Comparison of ENCODE assay signal across 12 cellular contexts in genomic region chr7:73893342-73894101, GRCh38. TPM values are rescaled to one million over a fixed set of nuclear protein-coding genes. Genes with fewer than 3 reads are reported as not detected.
DNase-seq lines count a peak whose midpoint lies in the region; ATAC-seq and TF ChIP-seq lines count a peak whose summit lies in the region.
"Had no signal": no experiment of that assay in that cellular context is flagged by ENCODE, and none has a peak within 500 bp of the region (broad histone marks: within the 10 kb centered on the region; RNA-seq: fewer than 3 reads in every experiment).

No MANE protein-coding gene starts in this region.

- H3K27ac ChIP-seq in fibroblast of lung (ENCODE audit: insufficient read depth, low read length), result peak overlapping the region; percentile 84
- peak overlapping the region; percentile 80 to 81 for H3K27ac ChIP-seq in uterus

- no peaks in the 10 kb centered on the region for H4K20me1 ChIP-seq in fibroblast of lung (ENCODE audit: control insufficient read depth, extremely low read depth, insufficient read depth, low read length)

- peaks cover 33% of the 10 kb centered on the region for H3K4me1 ChIP-seq in fibroblast of lung (ENCODE audit: control insufficient read depth, extremely low read depth, insufficient read depth, low read length)
- H3K4me1 ChIP-seq in uterus, result peaks cover 5 to 15% of the 10 kb centered on the region in 2 donors

- H3K36me3 ChIP-seq in fibroblast of lung (ENCODE audit: control insufficient read depth, insufficient read depth, low read length) (no peaks in the 10 kb centered on the region), uterus (no peaks in the 10 kb centered on the region)

- DNase-seq in Right ventricle myocardium inferior (ENCODE audit: missing footprints), result peak; percentile 89
- DNase-seq in cardiac septum (ENCODE audit: low spot score), result no peak
- DNase-seq in fibroblast of lung (ENCODE audit: low read depth in 2 of 2), result peak; percentile 61 to 62
- peak in 33 of 56 donors; percentile 5 to 65 (median 23) for DNase-seq in nucleus accumbens (lab: John Stamatoyannopoulos, UW)
- peak; percentile 65 to 75 for DNase-seq in uterus
- DNase-seq in SW480 (ENCODE audit: low spot score), result no peak
- DNase-seq: NCI-H1436; stimulated activated CD8-positive, alpha-beta memory T cell treated with anti-CD3 and anti-CD28 coated beads, Interleukin-4, amount 100 ng/mL, for 48 hours had no signal

- TF ChIP-seq CTCF in fibroblast of lung (conservative IDR thresholded peaks at IDR 0.05 in 1 of 2, IDR thresholded peaks at IDR 0.05 in 1 of 2; ENCODE audit: low read depth in 1 of 2, low read length in 2 of 2), result no peak
- no peak for TF ChIP-seq CTCF in uterus (IDR thresholded peaks at IDR 0.05)

- intact Hi-C loops in Right ventricle myocardium inferior (cut with DNase I), result loop anchor here (2.0 kb wide), 1 partner anchor 139 kb away; no protein-coding TSS in a partner anchor
- intact Hi-C loops in cardiac septum (cut with DNase I), result loop anchor here (2.0 kb wide), 1 partner anchor 139 kb away; no protein-coding TSS in a partner anchor
- intact Hi-C loops in uterus (cut with DNase I; ENCODE audit: low total_unique reads), result no loop called here

- H3K27me3 ChIP-seq in fibroblast of lung (ENCODE audit: control insufficient read depth, insufficient read depth, low read length), result no peaks in the 10 kb centered on the region
- H3K27me3 ChIP-seq in uterus, result no peaks in the 10 kb centered on the region

- H3K4me3 ChIP-seq in fibroblast of lung (replicated peaks in 1 of 4; ENCODE audit: control extremely low read depth in 1 of 4, insufficient read depth in 1 of 4, low read depth in 3 of 4, low read length in 4 of 4) (no peak overlapping the region), uterus (no peak overlapping the region)

- H3K9me3 ChIP-seq in fibroblast of lung (ENCODE audit: control insufficient read depth, insufficient read depth, low read depth, low read length) (no peaks in the 10 kb centered on the region), uterus (no peaks in the 10 kb centered on the region)

- no peak for TF ChIP-seq POLR2A in uterus (IDR thresholded peaks at IDR 0.05)

- H2AFZ ChIP-seq in fibroblast of lung (ENCODE audit: low read length), result no peak overlapping the region

- peak overlapping the region; percentile 38 for H3K4me2 ChIP-seq in fibroblast of lung (ENCODE audit: extremely low read depth, insufficient read depth, low read length)

- H3K9ac ChIP-seq in fibroblast of lung (ENCODE audit: insufficient read depth, low read length), result peak overlapping the region; percentile 42

- ATAC-seq in Right ventricle myocardium inferior (peak; percentile 61), GM18870 (IDR thresholded peaks at IDR 0.05; ENCODE audit: unreplicated experiment) (no peak), GM18858 (IDR thresholded peaks at IDR 0.05; ENCODE audit: unreplicated experiment) (no peak)
- ATAC-seq: left colon had no signal

- H3K79me2 ChIP-seq in fibroblast of lung (ENCODE audit: control insufficient read depth, insufficient read depth, low read length), result no peaks in the 10 kb centered on the region

RNA-seq across cellular contexts. Expression of gene TMEM270, which starts 32.6 kb away (rescaled TPM):
- total RNA-seq in Right ventricle myocardium inferior (not detected), cardiac septum (not detected), fibroblast of lung (not detected in 2 replicates), uterus (1 to 10 TPM in 1 of 4 donors, not detected in 3; 1.1 TPM)
- not detected in 2 replicates for polyA plus RNA-seq in fibroblast of lung
- not detected in 2 replicates for polyA plus RNA-seq in fibroblast of lung (2012)
- not detected in 2 replicates for polyA minus RNA-seq in fibroblast of lung (ENCODE audit: low replicate concordance)
- total RNA-seq: left colon, OCI-LY7 had no signal

RNA-seq across cellular contexts. Expression of gene METTL27, which starts 51.2 kb away (rescaled TPM):
- total RNA-seq in Right ventricle myocardium inferior (0.27 TPM), cardiac septum (0.35 TPM), fibroblast of lung (4.9 and 15.7 TPM in 2 replicates), uterus (1 to 10 TPM in 3 of 4 donors, not detected in 1; 1.5 to 9.3 (median 2.8) TPM)
- polyA plus RNA-seq in fibroblast of lung, result 0.96 and 2.1 TPM in 2 replicates
- 3.2 and 6.0 TPM in 2 replicates for polyA plus RNA-seq in fibroblast of lung (2012)
- 1.0 and 9.9 TPM in 2 replicates for polyA minus RNA-seq in fibroblast of lung (ENCODE audit: low replicate concordance)

Comparison
In these comparisons a context has a peak if more than half of its experiments do, and no peak if none do; other contexts are left out.
1. DNase-seq: peak in Right ventricle myocardium inferior (single experiment), fibroblast of lung (2 of 2), nucleus accumbens (33 of 56) and uterus (2 of 2); none in cardiac septum (single experiment) and SW480 (single experiment).